In the genomic region with DNA sequence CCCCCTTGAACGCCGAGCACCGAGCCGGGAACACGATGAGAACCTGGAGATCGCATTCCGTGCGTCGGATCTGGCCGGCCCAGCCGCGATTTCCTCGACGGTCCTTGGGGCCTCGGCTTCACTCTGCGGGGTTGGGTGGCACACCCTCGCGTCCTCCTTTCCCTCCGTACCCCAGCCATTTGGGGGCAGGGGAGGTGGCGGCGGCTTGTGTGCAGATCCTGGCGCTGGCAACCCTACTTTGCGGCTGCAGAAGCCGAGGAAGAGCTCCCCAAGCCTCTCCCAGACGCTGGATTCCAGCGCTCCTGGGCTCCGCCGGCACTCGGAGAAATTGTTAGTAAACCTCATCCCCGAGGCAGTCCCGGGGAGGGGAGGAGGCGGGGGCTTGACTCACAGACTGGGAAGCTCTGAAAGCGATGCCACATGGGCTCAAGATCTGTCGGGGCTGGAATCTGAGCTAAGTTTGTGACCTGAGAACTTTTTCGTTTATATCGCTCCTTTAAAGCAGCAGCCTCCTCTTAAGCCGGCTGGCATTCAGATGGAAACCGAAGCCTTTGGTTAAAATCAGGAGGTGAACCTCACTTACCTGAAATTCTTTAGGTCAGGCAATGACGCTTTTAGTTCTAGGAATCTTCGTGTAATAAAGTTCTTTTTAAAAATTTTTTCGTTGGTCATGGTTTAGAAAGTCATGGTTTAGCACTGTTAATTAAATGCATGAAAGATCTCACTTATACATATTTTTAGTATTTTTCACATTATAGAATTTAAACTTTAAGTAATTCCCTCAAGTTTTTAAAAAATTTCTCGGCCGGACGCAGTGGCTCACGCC, we compare ENCODE assay signal across 8 cellular contexts. TPM values are rescaled to one million over a fixed set of nuclear protein-coding genes. Genes with fewer than 3 reads are reported as not detected.
DNase-seq lines count a peak whose midpoint lies in the region; ATAC-seq and TF ChIP-seq lines count a peak whose summit lies in the region.

No MANE protein-coding gene starts in this region.

- peak overlapping the region; percentile 58; the same call in 1 of the 2 replicates for H2BK120ac ChIP-seq in IMR-90 (ENCODE audit: low read depth, low read length)

- H3K9me1 ChIP-seq in IMR-90 (ENCODE audit: insufficient read depth, low read length) = peaks cover 12% of the 10 kb centered on the region

- H3K27ac Mint-ChIP-seq in activated CD4-positive, alpha-beta memory T cell treated with anti-CD3 and anti-CD28 coated beads for 36 hours = no peak overlapping the region
- H3K27ac Mint-ChIP-seq in endothelial cell (ENCODE audit: unreplicated experiment) = peak overlapping the region; percentile 42
- H3K27ac Mint-ChIP-seq in stimulated activated effector memory CD8-positive, alpha-beta T cell treated with anti-CD3 and anti-CD28 coated beads, Interleukin-12 subunit alpha, Interleukin-12 subunit beta, amount 100 ng/mL, for 72 hours = peak overlapping the region; percentile 29

- WGBS in IMR-90 (ENCODE audit: extremely low coverage in 2 of 2, insufficient read length in 1 of 2), 2 experiments = 0% methylated on average over 15 of the region's 45 CpGs; no CpG with 5 or more reads in 1 of the 2 experiments

- peak; percentile 59; the same call in 1 of the 2 replicates for TF ChIP-seq POLR2A in IMR-90 (IDR thresholded peaks at IDR 0.05; ENCODE audit: low read depth, low read length)

- peak overlapping the region; percentile 57; the same call in 1 of the 2 replicates for H3K56ac ChIP-seq in IMR-90 (ENCODE audit: extremely low read depth, insufficient read depth, low read length)

- POLR2A ChIA-PET in IMR-90 (lab: Charles Lee; ENCODE audit: unreplicated experiment) = interaction anchor here (0.6 to 1.7 kb wide), 4 partner anchors 15 to 84 kb away, joined by 3 to 10 read pairs (median 3); no protein-coding TSS in a partner anchor
- POLR2A ChIA-PET in activated CD4-positive, alpha-beta memory T cell treated with anti-CD3 and anti-CD28 coated beads for 36 hours (lab: Charles Lee) = interaction anchor here (0.6 kb wide), 1 partner anchor 199 kb away, joined by 3 read pairs; no protein-coding TSS in a partner anchor

- H3K9ac ChIP-seq in IMR-90 (ENCODE audit: low read depth, low read length) = peak overlapping the region; percentile 83

- in situ Hi-C loops in IMR-90 (cut with MboI; ENCODE audit: low sequenced_read_pairs) = no loop called here

- no peaks in the 10 kb centered on the region for H3K27me3 Mint-ChIP-seq in activated CD4-positive, alpha-beta memory T cell treated with anti-CD3 and anti-CD28 coated beads for 36 hours
- H3K27me3 Mint-ChIP-seq in endothelial cell (ENCODE audit: unreplicated experiment) = peaks cover 5% of the 10 kb centered on the region

- H3K4me1 Mint-ChIP-seq in activated CD4-positive, alpha-beta memory T cell treated with anti-CD3 and anti-CD28 coated beads for 36 hours (ENCODE audit: low read depth) = peaks cover 15% of the 10 kb centered on the region
- H3K4me1 Mint-ChIP-seq in endothelial cell (ENCODE audit: unreplicated experiment) = peaks cover 9% of the 10 kb centered on the region
- H3K4me1 Mint-ChIP-seq in stimulated activated effector memory CD8-positive, alpha-beta T cell treated with anti-CD3 and anti-CD28 coated beads, Interleukin-12 subunit alpha, Interleukin-12 subunit beta, amount 100 ng/mL, for 72 hours = peaks cover 27% of the 10 kb centered on the region

- no peaks in the 10 kb centered on the region for H3K9me3 ChIP-seq in IMR-90 (ENCODE audit: control insufficient read depth, insufficient read depth, low read length)

- peaks cover 26 to 50% of the 10 kb centered on the region in 2 experiments for H3K79me1 ChIP-seq in IMR-90 (ENCODE audit: low read depth in 1 of 2, low read length in 2 of 2)

- H2BK15ac ChIP-seq in IMR-90 (ENCODE audit: low read depth, low read length) = peak overlapping the region; percentile 11; the same call in 1 of the 3 replicates

- H3K4ac ChIP-seq in IMR-90 (ENCODE audit: low read depth, low read length) = peak overlapping the region; percentile 91

- H3K27ac ChIP-seq in IMR-90 (ENCODE audit: insufficient read depth, low read length) = peak overlapping the region; percentile 98

- peak overlapping the region; percentile 31; the same call in 1 of the 2 replicates for H3K18ac ChIP-seq in IMR-90 (ENCODE audit: low read depth, low read length)

- no peaks in the 10 kb centered on the region for H3K9me3 Mint-ChIP-seq in activated CD4-positive, alpha-beta memory T cell treated with anti-CD3 and anti-CD28 coated beads for 36 hours
- H3K9me3 Mint-ChIP-seq in endothelial cell (ENCODE audit: unreplicated experiment) = no peaks in the 10 kb centered on the region
- H3K9me3 Mint-ChIP-seq in stimulated activated effector memory CD8-positive, alpha-beta T cell treated with anti-CD3 and anti-CD28 coated beads, Interleukin-12 subunit alpha, Interleukin-12 subunit beta, amount 100 ng/mL, for 72 hours = no peaks in the 10 kb centered on the region

- peak overlapping the region; percentile 78 for H4K91ac ChIP-seq in IMR-90 (ENCODE audit: insufficient read depth, low read depth, low read length)

- peak overlapping the region; percentile 75 for H3K4me3 Mint-ChIP-seq in activated CD4-positive, alpha-beta memory T cell treated with anti-CD3 and anti-CD28 coated beads for 36 hours
- peak overlapping the region; percentile 90 for H3K4me3 Mint-ChIP-seq in endothelial cell (ENCODE audit: unreplicated experiment)
- peak overlapping the region; percentile 78 for H3K4me3 Mint-ChIP-seq in stimulated activated effector memory CD8-positive, alpha-beta T cell treated with anti-CD3 and anti-CD28 coated beads, Interleukin-12 subunit alpha, Interleukin-12 subunit beta, amount 100 ng/mL, for 72 hours

- ATAC-seq in GM21717 (IDR thresholded peaks at IDR 0.05; ENCODE audit: unreplicated experiment) = peak; percentile 14
- ATAC-seq in IMR-90 (ENCODE audit: low read depth) = peak; percentile 78
- peak; percentile 57 for ATAC-seq in stimulated activated effector memory CD8-positive, alpha-beta T cell treated with anti-CD3 and anti-CD28 coated beads, Interleukin-12 subunit alpha, Interleukin-12 subunit beta, amount 100 ng/mL, for 72 hours
- no peak for ATAC-seq in GM19452 (IDR thresholded peaks at IDR 0.05; ENCODE audit: unreplicated experiment)

- peak overlapping the region; percentile 82 for H3K23ac ChIP-seq in IMR-90 (ENCODE audit: low read depth, low read length)

- H3K36me3 ChIP-seq in IMR-90 (ENCODE audit: control insufficient read depth, insufficient read depth, low read length) = no peaks in the 10 kb centered on the region

- peaks cover 9% of the 10 kb centered on the region for H3K4me1 ChIP-seq in IMR-90 (ENCODE audit: control insufficient read depth, insufficient read depth, low read length)

- TF ChIP-seq CTCF in IMR-90 (conservative IDR thresholded peaks at IDR 0.05; ENCODE audit: low read depth, low read length) = no peak
- TF ChIP-seq CTCF in endothelial cell (IDR thresholded peaks at IDR 0.05; ENCODE audit: unreplicated experiment) = no peak

- 0 out of 2 replicates have a peak overlapping the region, but pooled peaks have one; percentile 13 for H4K5ac ChIP-seq in IMR-90 (ENCODE audit: low read depth, low read length)

- peak overlapping the region; percentile 85 for H2BK5ac ChIP-seq in IMR-90 (ENCODE audit: low read depth, low read length, poor library complexity, severe bottlenecking)

- CTCF ChIA-PET in IMR-90 (lab: Yijun Ruan, JAX) = interaction anchor here (2.2 kb wide), 1 partner anchor 84 kb away, joined by 7 read pairs; no protein-coding TSS in a partner anchor
- CTCF ChIA-PET in activated CD4-positive, alpha-beta memory T cell treated with anti-CD3 and anti-CD28 coated beads for 36 hours (lab: Charles Lee) = interaction anchor here (0.8 to 1.3 kb wide), 5 partner anchors 21 to 162 kb away, joined by 3 to 4 read pairs (median 4); no protein-coding TSS in a partner anchor

- no peaks in the 10 kb centered on the region for H3K27me3 ChIP-seq in IMR-90 (ENCODE audit: control insufficient read depth, insufficient read depth, low read length)

- peak overlapping the region; percentile 90 for H2AFZ ChIP-seq in IMR-90 (replicated peaks; ENCODE audit: low read length, poor library complexity)

- peak; percentile 28; the same call in 1 of the 2 replicates for TF ChIP-seq RAD21 in IMR-90 (IDR thresholded peaks at IDR 0.05; ENCODE audit: low read length)

- no TSS peak for BruUV-seq in IMR-90 (replicated peaks; lab: Mats Ljungman, UMichigan)

- no peak overlapping the region for H2BK20ac ChIP-seq in IMR-90 (ENCODE audit: low read depth, low read length)

- peak overlapping the region; percentile 63 for H3K4me3 ChIP-seq in IMR-90 (ENCODE audit: insufficient read depth, low read depth, low read length)

- H2AK5ac ChIP-seq in IMR-90 (ENCODE audit: low read depth, low read length) = peak overlapping the region; percentile 52; the same call in 1 of the 2 replicates

- intact Hi-C loops in IMR-90 (cut with micrococcal nuclease) = loop anchor here (1.0 to 5.0 kb wide), 7 partner anchors 27 to 190 kb away; no protein-coding TSS in a partner anchor
- intact Hi-C loops in activated CD4-positive, alpha-beta memory T cell treated with anti-CD3 and anti-CD28 coated beads for 36 hours (cut with micrococcal nuclease) = loop anchor here (2.0 to 10.0 kb wide), 6 partner anchors 21 to 313 kb away; partner anchors contain the start of genes CALHM6, KPNA5, RWDD1 and TSPYL1

- no peaks in the 10 kb centered on the region for H3K36me3 Mint-ChIP-seq in activated CD4-positive, alpha-beta memory T cell treated with anti-CD3 and anti-CD28 coated beads for 36 hours
- no peaks in the 10 kb centered on the region for H3K36me3 Mint-ChIP-seq in endothelial cell (ENCODE audit: low read depth, unreplicated experiment)
- no peaks in the 10 kb centered on the region for H3K36me3 Mint-ChIP-seq in stimulated activated effector memory CD8-positive, alpha-beta T cell treated with anti-CD3 and anti-CD28 coated beads, Interleukin-12 subunit alpha, Interleukin-12 subunit beta, amount 100 ng/mL, for 72 hours

- H2AK9ac ChIP-seq in IMR-90 (replicated peaks; ENCODE audit: low read depth, low read length, poor library complexity) = peak overlapping the region; percentile 96

- dilution Hi-C loops in IMR-90 (cut with HindIII; ENCODE audit: low sequenced_read_pairs, unreplicated experiment) = no loop called here

- peaks cover 27% of the 10 kb centered on the region for H4K20me1 ChIP-seq in IMR-90 (ENCODE audit: insufficient read depth, low read length)

- peak overlapping the region; percentile 90 for H3K4me2 ChIP-seq in IMR-90 (ENCODE audit: low read depth, low read length)

- peak overlapping the region; percentile 96 for H3K14ac ChIP-seq in IMR-90 (replicated peaks; ENCODE audit: low read depth, low read length)

- peak overlapping the region; percentile 31 to 70; a peak in 2 of 4 replicates for H4K8ac ChIP-seq in IMR-90 (ENCODE audit: low read depth in 2 of 2, low read length in 2 of 2)

- DNase-seq in ELR (ENCODE audit: low read depth) = peak; percentile 96
- DNase-seq in IMR-90 = peak; percentile 94
- DNase-seq in activated CD4-positive, alpha-beta memory T cell treated with anti-CD3 and anti-CD28 coated beads for 36 hours = peak; percentile 49
- peak; percentile 69 for DNase-seq in endothelial cell (ENCODE audit: low spot score)
- peak; percentile 54 for DNase-seq in medulla oblongata (ENCODE audit: extremely low spot score)
- DNase-seq in stimulated activated effector memory CD8-positive, alpha-beta T cell treated with anti-CD3 and anti-CD28 coated beads, Interleukin-12 subunit alpha, Interleukin-12 subunit beta, amount 100 ng/mL, for 72 hours (ENCODE audit: low spot score in 2 of 2) = peak; percentile 15 to 66

RNA-seq across cellular contexts. Expression of gene DSE, which starts 0.8 kb away (rescaled TPM):
- 132 and 154 TPM in 2 replicates for total RNA-seq in IMR-90 (2012; rRNA removed)
- 43.9 and 48.0 TPM in 2 replicates for polyA plus RNA-seq in IMR-90 (2012; rRNA removed)
- polyA plus RNA-seq in IMR-90 (2012; cell fraction: cytosol; rRNA removed) = 19.3 and 19.7 TPM in 2 replicates
- 23.4 and 39.5 TPM in 2 replicates for polyA plus RNA-seq in IMR-90 (2012; cell fraction: nucleus; rRNA removed; ENCODE audit: low replicate concordance)
- total RNA-seq in activated CD4-positive, alpha-beta memory T cell treated with anti-CD3 and anti-CD28 coated beads for 36 hours = 1 to 10 TPM; 8.3 to 8.6 TPM
- 26.5 TPM for total RNA-seq in endothelial cell (ENCODE audit: unreplicated experiment)

Comparison
In these comparisons a context has a peak if more than half of its experiments do, and no peak if none do; other contexts are left out.
1. DNase-seq: peak in every context shown above with its lines; median percentile 96 in ELR; 94 in IMR-90; 69 in endothelial cell; 54 in medulla oblongata; 49 in activated CD4-positive, alpha-beta memory T cell treated with anti-CD3 and anti-CD28 coated beads for 36 hours; 40 in stimulated activated effector memory CD8-positive, alpha-beta T cell treated with anti-CD3 and anti-CD28 coated beads, Interleukin-12 subunit alpha, Interleukin-12 subunit beta, amount 100 ng/mL, for 72 hours.